Comparison of ENCODE assay signal across 1 cellular context in the genomic region with DNA sequence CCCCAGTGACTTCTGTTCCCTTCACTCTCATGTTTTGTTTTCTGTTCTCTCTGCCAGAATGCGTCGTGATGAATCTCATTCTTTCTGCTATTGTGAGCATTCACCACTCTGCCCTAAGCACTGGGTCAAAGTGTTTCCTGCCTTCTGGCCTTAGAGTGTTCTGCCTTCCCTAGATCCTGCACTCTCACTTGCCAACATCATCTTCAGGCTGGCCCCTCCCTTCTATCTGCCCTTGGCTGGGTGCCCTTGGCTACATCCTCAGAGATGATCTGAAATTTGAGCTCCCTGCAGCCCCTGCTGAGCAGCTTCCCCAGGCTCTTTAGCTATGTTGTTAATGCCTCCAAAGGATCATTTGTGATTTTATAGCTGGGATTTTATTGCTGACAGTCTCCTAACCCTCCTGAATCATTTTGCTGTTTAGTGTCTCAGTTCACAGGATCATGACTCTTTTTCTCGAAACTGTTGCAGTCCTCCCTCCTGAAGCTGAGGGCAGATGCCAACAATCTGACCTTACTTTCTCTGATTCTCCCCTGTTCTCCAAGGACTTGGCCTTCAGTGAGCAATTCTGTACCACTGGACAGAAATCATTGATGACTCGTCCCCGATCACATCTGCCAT.
TF ChIP-seq lines count a peak whose summit lies in the region.

No MANE protein-coding gene starts in this region.

TF ChIP-seq in HepG2, 621 proteins besides CTCF, POLR2A, EP300 and RAD21 (continued from another document and continues in another):
- TF ChIP-seq, protein P1, sequence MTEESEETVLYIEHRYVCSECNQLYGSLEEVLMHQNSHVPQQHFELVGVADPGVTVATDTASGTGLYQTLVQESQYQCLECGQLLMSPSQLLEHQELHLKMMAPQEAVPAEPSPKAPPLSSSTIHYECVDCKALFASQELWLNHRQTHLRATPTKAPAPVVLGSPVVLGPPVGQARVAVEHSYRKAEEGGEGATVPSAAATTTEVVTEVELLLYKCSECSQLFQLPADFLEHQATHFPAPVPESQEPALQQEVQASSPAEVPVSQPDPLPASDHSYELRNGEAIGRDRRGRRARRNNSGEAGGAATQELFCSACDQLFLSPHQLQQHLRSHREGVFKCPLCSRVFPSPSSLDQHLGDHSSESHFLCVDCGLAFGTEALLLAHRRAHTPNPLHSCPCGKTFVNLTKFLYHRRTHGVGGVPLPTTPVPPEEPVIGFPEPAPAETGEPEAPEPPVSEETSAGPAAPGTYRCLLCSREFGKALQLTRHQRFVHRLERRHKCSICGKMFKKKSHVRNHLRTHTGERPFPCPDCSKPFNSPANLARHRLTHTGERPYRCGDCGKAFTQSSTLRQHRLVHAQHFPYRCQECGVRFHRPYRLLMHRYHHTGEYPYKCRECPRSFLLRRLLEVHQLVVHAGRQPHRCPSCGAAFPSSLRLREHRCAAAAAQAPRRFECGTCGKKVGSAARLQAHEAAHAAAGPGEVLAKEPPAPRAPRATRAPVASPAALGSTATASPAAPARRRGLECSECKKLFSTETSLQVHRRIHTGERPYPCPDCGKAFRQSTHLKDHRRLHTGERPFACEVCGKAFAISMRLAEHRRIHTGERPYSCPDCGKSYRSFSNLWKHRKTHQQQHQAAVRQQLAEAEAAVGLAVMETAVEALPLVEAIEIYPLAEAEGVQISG (CRISPR knock-in tag; IDR thresholded peaks at IDR 0.05), result no peak
- TF ChIP-seq NAIF1 (CRISPR knock-in tag; IDR thresholded peaks at IDR 0.05; ENCODE audit: borderline replicate concordance) (no peak), SP4 (CRISPR knock-in tag; IDR thresholded peaks at IDR 0.05) (no peak), ARHGAP35 (CRISPR knock-in tag; IDR thresholded peaks at IDR 0.05; ENCODE audit: borderline replicate concordance) (peak; percentile 64; the same call in 1 of the 2 replicates), SMARCE1 (IDR thresholded peaks at IDR 0.05; ENCODE audit: borderline replicate concordance) (no peak), AHR (CRISPR knock-in tag; IDR thresholded peaks at IDR 0.05) (peak; percentile 92; the same call in 1 of the 2 replicates), JUN (CRISPR knock-in tag; IDR thresholded peaks at IDR 0.05) (peak; percentile 17; the same call in 1 of the 2 replicates), ZNF510 (CRISPR knock-in tag; IDR thresholded peaks at IDR 0.05; ENCODE audit: low read depth) (no peak), TCF12 (IDR thresholded peaks at IDR 0.05) (no peak), TCF12 (CRISPR knock-in tag; IDR thresholded peaks at IDR 0.05) (no peak), SAFB2 (CRISPR knock-in tag; IDR thresholded peaks at IDR 0.05; ENCODE audit: borderline replicate concordance, low read depth) (no peak; the same call in 1 of the 2 replicates), ZNF879 (CRISPR knock-in tag; IDR thresholded peaks at IDR 0.05) (peak; percentile 18; the same call in 1 of the 2 replicates), GABPA (IDR thresholded peaks at IDR 0.05; ENCODE audit: low read depth, low read length) (no peak), GABPA (CRISPR knock-in tag; IDR thresholded peaks at IDR 0.05; ENCODE audit: low read depth) (no peak), XRCC5 (optimal IDR thresholded peaks at IDR 0.05; ENCODE audit: low read length) (peak; percentile 8), GTF3A (CRISPR knock-in tag; conservative IDR thresholded peaks at IDR 0.05) (0 out of 2 replicates have a peak, but pooled peaks have one; percentile 4), KMT2A (CRISPR knock-in tag; IDR thresholded peaks at IDR 0.05) (no peak), DMAP1 (CRISPR knock-in tag; IDR thresholded peaks at IDR 0.05) (no peak), ZNF652 (CRISPR knock-in tag; IDR thresholded peaks at IDR 0.05; ENCODE audit: borderline replicate concordance, low read depth) (no peak), ZNF205 (CRISPR knock-in tag; IDR thresholded peaks at IDR 0.05) (0 out of 2 replicates have a peak, but pooled peaks have one; percentile 54), HNRNPH1 (optimal IDR thresholded peaks at IDR 0.05; ENCODE audit: low read depth, low read length) (no peak), ETV5 (CRISPR knock-in tag; IDR thresholded peaks at IDR 0.05; ENCODE audit: borderline replicate concordance) (no peak; the same call in 1 of the 2 replicates), FOXO1 (CRISPR knock-in tag; IDR thresholded peaks at IDR 0.05) (no peak), ZNF780A (CRISPR knock-in tag; IDR thresholded peaks at IDR 0.05) (no peak), ZNF782 (CRISPR knock-in tag; IDR thresholded peaks at IDR 0.05; ENCODE audit: borderline replicate concordance) (0 out of 2 replicates have a peak, but pooled peaks have one; percentile 37), PITX1 (CRISPR knock-in tag; IDR thresholded peaks at IDR 0.05) (0 out of 2 replicates have a peak, but pooled peaks have one; percentile 5), FOXK1 (CRISPR knock-in tag; IDR thresholded peaks at IDR 0.05; ENCODE audit: borderline replicate concordance, low read depth) (peak; percentile 5; the same call in 1 of the 2 replicates), NFYC (CRISPR knock-in tag; IDR thresholded peaks at IDR 0.05) (no peak), ZNF33B (CRISPR knock-in tag; IDR thresholded peaks at IDR 0.05) (peak; percentile 81; the same call in 1 of the 2 replicates), ZNF7 (CRISPR knock-in tag; IDR thresholded peaks at IDR 0.05) (peak; percentile 1; the same call in 1 of the 2 replicates)
- TF ChIP-seq, protein P2, sequence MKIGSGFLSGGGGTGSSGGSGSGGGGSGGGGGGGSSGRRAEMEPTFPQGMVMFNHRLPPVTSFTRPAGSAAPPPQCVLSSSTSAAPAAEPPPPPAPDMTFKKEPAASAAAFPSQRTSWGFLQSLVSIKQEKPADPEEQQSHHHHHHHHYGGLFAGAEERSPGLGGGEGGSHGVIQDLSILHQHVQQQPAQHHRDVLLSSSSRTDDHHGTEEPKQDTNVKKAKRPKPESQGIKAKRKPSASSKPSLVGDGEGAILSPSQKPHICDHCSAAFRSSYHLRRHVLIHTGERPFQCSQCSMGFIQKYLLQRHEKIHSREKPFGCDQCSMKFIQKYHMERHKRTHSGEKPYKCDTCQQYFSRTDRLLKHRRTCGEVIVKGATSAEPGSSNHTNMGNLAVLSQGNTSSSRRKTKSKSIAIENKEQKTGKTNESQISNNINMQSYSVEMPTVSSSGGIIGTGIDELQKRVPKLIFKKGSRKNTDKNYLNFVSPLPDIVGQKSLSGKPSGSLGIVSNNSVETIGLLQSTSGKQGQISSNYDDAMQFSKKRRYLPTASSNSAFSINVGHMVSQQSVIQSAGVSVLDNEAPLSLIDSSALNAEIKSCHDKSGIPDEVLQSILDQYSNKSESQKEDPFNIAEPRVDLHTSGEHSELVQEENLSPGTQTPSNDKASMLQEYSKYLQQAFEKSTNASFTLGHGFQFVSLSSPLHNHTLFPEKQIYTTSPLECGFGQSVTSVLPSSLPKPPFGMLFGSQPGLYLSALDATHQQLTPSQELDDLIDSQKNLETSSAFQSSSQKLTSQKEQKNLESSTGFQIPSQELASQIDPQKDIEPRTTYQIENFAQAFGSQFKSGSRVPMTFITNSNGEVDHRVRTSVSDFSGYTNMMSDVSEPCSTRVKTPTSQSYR (CRISPR knock-in tag; IDR thresholded peaks at IDR 0.05; ENCODE audit: borderline replicate concordance), result 0 out of 2 replicates have a peak, but pooled peaks have one; percentile 1
- TF ChIP-seq, protein P3, sequence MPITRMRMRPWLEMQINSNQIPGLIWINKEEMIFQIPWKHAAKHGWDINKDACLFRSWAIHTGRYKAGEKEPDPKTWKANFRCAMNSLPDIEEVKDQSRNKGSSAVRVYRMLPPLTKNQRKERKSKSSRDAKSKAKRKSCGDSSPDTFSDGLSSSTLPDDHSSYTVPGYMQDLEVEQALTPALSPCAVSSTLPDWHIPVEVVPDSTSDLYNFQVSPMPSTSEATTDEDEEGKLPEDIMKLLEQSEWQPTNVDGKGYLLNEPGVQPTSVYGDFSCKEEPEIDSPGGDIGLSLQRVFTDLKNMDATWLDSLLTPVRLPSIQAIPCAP (CRISPR knock-in tag; IDR thresholded peaks at IDR 0.05; ENCODE audit: low read depth), result 0 out of 2 replicates have a peak, but pooled peaks have one; percentile 3
- TF ChIP-seq, protein P4, sequence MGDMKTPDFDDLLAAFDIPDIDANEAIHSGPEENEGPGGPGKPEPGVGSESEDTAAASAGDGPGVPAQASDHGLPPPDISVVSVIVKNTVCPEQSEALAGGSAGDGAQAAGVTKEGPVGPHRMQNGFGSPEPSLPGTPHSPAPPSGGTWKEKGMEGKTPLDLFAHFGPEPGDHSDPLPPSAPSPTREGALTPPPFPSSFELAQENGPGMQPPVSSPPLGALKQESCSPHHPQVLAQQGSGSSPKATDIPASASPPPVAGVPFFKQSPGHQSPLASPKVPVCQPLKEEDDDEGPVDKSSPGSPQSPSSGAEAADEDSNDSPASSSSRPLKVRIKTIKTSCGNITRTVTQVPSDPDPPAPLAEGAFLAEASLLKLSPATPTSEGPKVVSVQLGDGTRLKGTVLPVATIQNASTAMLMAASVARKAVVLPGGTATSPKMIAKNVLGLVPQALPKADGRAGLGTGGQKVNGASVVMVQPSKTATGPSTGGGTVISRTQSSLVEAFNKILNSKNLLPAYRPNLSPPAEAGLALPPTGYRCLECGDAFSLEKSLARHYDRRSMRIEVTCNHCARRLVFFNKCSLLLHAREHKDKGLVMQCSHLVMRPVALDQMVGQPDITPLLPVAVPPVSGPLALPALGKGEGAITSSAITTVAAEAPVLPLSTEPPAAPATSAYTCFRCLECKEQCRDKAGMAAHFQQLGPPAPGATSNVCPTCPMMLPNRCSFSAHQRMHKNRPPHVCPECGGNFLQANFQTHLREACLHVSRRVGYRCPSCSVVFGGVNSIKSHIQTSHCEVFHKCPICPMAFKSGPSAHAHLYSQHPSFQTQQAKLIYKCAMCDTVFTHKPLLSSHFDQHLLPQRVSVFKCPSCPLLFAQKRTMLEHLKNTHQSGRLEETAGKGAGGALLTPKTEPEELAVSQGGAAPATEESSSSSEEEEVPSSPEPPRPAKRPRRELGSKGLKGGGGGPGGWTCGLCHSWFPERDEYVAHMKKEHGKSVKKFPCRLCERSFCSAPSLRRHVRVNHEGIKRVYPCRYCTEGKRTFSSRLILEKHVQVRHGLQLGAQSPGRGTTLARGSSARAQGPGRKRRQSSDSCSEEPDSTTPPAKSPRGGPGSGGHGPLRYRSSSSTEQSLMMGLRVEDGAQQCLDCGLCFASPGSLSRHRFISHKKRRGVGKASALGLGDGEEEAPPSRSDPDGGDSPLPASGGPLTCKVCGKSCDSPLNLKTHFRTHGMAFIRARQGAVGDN (CRISPR knock-in tag; IDR thresholded peaks at IDR 0.05), result no peak
- TF ChIP-seq, protein P5, sequence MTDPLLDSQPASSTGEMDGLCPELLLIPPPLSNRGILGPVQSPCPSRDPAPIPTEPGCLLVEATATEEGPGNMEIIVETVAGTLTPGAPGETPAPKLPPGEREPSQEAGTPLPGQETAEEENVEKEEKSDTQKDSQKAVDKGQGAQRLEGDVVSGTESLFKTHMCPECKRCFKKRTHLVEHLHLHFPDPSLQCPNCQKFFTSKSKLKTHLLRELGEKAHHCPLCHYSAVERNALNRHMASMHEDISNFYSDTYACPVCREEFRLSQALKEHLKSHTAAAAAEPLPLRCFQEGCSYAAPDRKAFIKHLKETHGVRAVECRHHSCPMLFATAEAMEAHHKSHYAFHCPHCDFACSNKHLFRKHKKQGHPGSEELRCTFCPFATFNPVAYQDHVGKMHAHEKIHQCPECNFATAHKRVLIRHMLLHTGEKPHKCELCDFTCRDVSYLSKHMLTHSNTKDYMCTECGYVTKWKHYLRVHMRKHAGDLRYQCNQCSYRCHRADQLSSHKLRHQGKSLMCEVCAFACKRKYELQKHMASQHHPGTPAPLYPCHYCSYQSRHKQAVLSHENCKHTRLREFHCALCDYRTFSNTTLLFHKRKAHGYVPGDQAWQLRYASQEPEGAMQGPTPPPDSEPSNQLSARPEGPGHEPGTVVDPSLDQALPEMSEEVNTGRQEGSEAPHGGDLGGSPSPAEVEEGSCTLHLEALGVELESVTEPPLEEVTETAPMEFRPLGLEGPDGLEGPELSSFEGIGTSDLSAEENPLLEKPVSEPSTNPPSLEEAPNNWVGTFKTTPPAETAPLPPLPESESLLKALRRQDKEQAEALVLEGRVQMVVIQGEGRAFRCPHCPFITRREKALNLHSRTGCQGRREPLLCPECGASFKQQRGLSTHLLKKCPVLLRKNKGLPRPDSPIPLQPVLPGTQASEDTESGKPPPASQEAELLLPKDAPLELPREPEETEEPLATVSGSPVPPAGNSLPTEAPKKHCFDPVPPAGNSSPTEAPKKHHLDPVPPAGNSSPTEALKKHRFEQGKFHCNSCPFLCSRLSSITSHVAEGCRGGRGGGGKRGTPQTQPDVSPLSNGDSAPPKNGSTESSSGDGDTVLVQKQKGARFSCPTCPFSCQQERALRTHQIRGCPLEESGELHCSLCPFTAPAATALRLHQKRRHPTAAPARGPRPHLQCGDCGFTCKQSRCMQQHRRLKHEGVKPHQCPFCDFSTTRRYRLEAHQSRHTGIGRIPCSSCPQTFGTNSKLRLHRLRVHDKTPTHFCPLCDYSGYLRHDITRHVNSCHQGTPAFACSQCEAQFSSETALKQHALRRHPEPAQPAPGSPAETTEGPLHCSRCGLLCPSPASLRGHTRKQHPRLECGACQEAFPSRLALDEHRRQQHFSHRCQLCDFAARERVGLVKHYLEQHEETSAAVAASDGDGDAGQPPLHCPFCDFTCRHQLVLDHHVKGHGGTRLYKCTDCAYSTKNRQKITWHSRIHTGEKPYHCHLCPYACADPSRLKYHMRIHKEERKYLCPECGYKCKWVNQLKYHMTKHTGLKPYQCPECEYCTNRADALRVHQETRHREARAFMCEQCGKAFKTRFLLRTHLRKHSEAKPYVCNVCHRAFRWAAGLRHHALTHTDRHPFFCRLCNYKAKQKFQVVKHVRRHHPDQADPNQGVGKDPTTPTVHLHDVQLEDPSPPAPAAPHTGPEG (CRISPR knock-in tag; IDR thresholded peaks at IDR 0.05), result no peak
- TF ChIP-seq, protein P6, sequence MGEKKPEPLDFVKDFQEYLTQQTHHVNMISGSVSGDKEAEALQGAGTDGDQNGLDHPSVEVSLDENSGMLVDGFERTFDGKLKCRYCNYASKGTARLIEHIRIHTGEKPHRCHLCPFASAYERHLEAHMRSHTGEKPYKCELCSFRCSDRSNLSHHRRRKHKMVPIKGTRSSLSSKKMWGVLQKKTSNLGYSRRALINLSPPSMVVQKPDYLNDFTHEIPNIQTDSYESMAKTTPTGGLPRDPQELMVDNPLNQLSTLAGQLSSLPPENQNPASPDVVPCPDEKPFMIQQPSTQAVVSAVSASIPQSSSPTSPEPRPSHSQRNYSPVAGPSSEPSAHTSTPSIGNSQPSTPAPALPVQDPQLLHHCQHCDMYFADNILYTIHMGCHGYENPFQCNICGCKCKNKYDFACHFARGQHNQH (CRISPR knock-in tag; IDR thresholded peaks at IDR 0.05), result no peak
- TF ChIP-seq, protein P7, sequence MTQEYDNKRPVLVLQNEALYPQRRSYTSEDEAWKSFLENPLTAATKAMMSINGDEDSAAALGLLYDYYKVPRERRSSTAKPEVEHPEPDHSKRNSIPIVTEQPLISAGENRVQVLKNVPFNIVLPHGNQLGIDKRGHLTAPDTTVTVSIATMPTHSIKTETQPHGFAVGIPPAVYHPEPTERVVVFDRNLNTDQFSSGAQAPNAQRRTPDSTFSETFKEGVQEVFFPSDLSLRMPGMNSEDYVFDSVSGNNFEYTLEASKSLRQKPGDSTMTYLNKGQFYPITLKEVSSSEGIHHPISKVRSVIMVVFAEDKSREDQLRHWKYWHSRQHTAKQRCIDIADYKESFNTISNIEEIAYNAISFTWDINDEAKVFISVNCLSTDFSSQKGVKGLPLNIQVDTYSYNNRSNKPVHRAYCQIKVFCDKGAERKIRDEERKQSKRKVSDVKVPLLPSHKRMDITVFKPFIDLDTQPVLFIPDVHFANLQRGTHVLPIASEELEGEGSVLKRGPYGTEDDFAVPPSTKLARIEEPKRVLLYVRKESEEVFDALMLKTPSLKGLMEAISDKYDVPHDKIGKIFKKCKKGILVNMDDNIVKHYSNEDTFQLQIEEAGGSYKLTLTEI (CRISPR knock-in tag; conservative IDR thresholded peaks at IDR 0.05), result no peak
